ENCODE assay signal across 8 cellular contexts in genomic region chr1:23916209-23917131, GRCh38. TPM values are rescaled to one million over a fixed set of nuclear protein-coding genes. Genes with fewer than 3 reads are reported as not detected.
DNase-seq lines count a peak whose midpoint lies in the region; ATAC-seq and TF ChIP-seq lines count a peak whose summit lies in the region.

No MANE protein-coding gene starts in this region.

- DNase-seq in ELF-1 (ENCODE audit: low read depth, low spot score) (peak; percentile 90), HFFc6 (peak; percentile 53), NCI-H2029 (lab: John Stamatoyannopoulos, UW) (peak; percentile 31), medulla oblongata (ENCODE audit: extremely low spot score) (peak; percentile 62)
- peak; percentile 72 for DNase-seq in stimulated activated CD8-positive, alpha-beta memory T cell treated with anti-CD3 and anti-CD28 coated beads, Interleukin-4, amount 100 ng/mL, for 48 hours

- intact Hi-C loops in dendritic cell treated with granulocyte-macrophage colony-stimulating factor and Interleukin-4, amounts not matched to agents 40 ng/mL and 50 ng/mL, for 4 days (cut with micrococcal nuclease): loop anchor here (1.0 kb wide), 3 partner anchors 48 to 144 kb away; partner anchors contain the start of gene FUCA1

- H3K4me3 Mint-ChIP-seq in HFFc6: no peak overlapping the region
- H3K4me3 Mint-ChIP-seq in dendritic cell treated with granulocyte-macrophage colony-stimulating factor and Interleukin-4, amounts not matched to agents 40 ng/mL and 50 ng/mL, for 4 days: no peak overlapping the region

- H3K27me3 Mint-ChIP-seq in HFFc6 (ENCODE audit: insufficient read depth): peaks cover 6% of the 10 kb centered on the region
- H3K27me3 Mint-ChIP-seq in dendritic cell treated with granulocyte-macrophage colony-stimulating factor and Interleukin-4, amounts not matched to agents 40 ng/mL and 50 ng/mL, for 4 days: no peaks in the 10 kb centered on the region

- H3K9me3 Mint-ChIP-seq in HFFc6: no peaks in the 10 kb centered on the region
- no peaks in the 10 kb centered on the region for H3K9me3 Mint-ChIP-seq in dendritic cell treated with granulocyte-macrophage colony-stimulating factor and Interleukin-4, amounts not matched to agents 40 ng/mL and 50 ng/mL, for 4 days

- no peaks in the 10 kb centered on the region for H3K36me3 Mint-ChIP-seq in HFFc6 (ENCODE audit: low read depth)
- no peaks in the 10 kb centered on the region for H3K36me3 Mint-ChIP-seq in dendritic cell treated with granulocyte-macrophage colony-stimulating factor and Interleukin-4, amounts not matched to agents 40 ng/mL and 50 ng/mL, for 4 days (ENCODE audit: low read depth)

- no peak for ATAC-seq in HG02571 (IDR thresholded peaks at IDR 0.05; ENCODE audit: unreplicated experiment)

- H3K4me1 Mint-ChIP-seq in HFFc6 (ENCODE audit: low read depth): 0 out of 2 replicates have a peak, but pooled peaks cover 5% of the 10 kb centered on the region
- peaks cover 59% of the 10 kb centered on the region for H3K4me1 Mint-ChIP-seq in dendritic cell treated with granulocyte-macrophage colony-stimulating factor and Interleukin-4, amounts not matched to agents 40 ng/mL and 50 ng/mL, for 4 days (ENCODE audit: low read depth)

- TF ChIP-seq CTCF in HFFc6 (IDR thresholded peaks at IDR 0.05) (peak; percentile 77), WI38 (IDR thresholded peaks at IDR 0.05; ENCODE audit: low read depth, low read length) (peak; percentile 55)

- no peak overlapping the region for H3K4me3 ChIP-seq in WI38 (ENCODE audit: low read depth, low read length)

- H3K27ac Mint-ChIP-seq in HFFc6: no peak overlapping the region
- H3K27ac Mint-ChIP-seq in dendritic cell treated with granulocyte-macrophage colony-stimulating factor and Interleukin-4, amounts not matched to agents 40 ng/mL and 50 ng/mL, for 4 days: peak overlapping the region; percentile 71

RNA-seq across cellular contexts. Expression of gene CNR2, which starts 3.3 kb away (rescaled TPM):
- total RNA-seq in HFFc6 (2021; fragmentation: NEBNext Ultra II Directional; extraction: Animal tissue kit (Norgen Biotek cat#: 25700)): not detected

RNA-seq across cellular contexts. Expression of gene PNRC2, which starts 43.2 kb away (rescaled TPM):
- 10 to 100 TPM; 59.5 to 76.4 (median 64.0) TPM for total RNA-seq in HFFc6 (2021; fragmentation: NEBNext Ultra II Directional; extraction: Animal tissue kit (Norgen Biotek cat#: 25700))

RNA-seq across cellular contexts. Expression of gene FUCA1, which starts 48.4 kb away (rescaled TPM):
- total RNA-seq in HFFc6 (2021; fragmentation: NEBNext Ultra II Directional; extraction: Animal tissue kit (Norgen Biotek cat#: 25700)): 1 to 10 TPM; 4.1 to 6.7 (median 5.8) TPM

Comparison
In these comparisons a context has a peak if more than half of its experiments do, and no peak if none do; other contexts are left out.
1. DNase-seq: peak in every context shown above with its lines; median percentile 90 in ELF-1; 72 in stimulated activated CD8-positive, alpha-beta memory T cell treated with anti-CD3 and anti-CD28 coated beads, Interleukin-4, amount 100 ng/mL, for 48 hours; 62 in medulla oblongata; 53 in HFFc6; 31 in NCI-H2029.